Comparison of ENCODE assay signal across 7 cellular contexts in genomic region chr3:184381261-184382224, GRCh38. TPM values are rescaled to one million over a fixed set of nuclear protein-coding genes. Genes with fewer than 3 reads are reported as not detected.
DNase-seq lines count a peak whose midpoint lies in the region; ATAC-seq and TF ChIP-seq lines count a peak whose summit lies in the region.
"Had no signal": no experiment of that assay in that cellular context is flagged by ENCODE, and none has a peak within 500 bp of the region (broad histone marks: within the 10 kb centered on the region; RNA-seq: fewer than 3 reads in every experiment).

No MANE protein-coding gene starts in this region.

- peaks cover 45% of the 10 kb centered on the region for H3K27me3 ChIP-seq in H7 (ENCODE audit: control insufficient read depth, insufficient read depth, low read length)

- no peak for TF ChIP-seq CTCF in coronary artery (IDR thresholded peaks at IDR 0.05)
- no peak for TF ChIP-seq CTCF in nephron progenitor cell (IDR thresholded peaks at IDR 0.05)

- ATAC-seq in HG03520 (IDR thresholded peaks at IDR 0.05; ENCODE audit: unreplicated experiment) (no peak), HG02571 (IDR thresholded peaks at IDR 0.05; ENCODE audit: unreplicated experiment) (no peak)

- H3K9me3 Mint-ChIP-seq in nephron progenitor cell: no peaks in the 10 kb centered on the region

- peak; percentile 89 for DNase-seq in H7
- no peak for DNase-seq in coronary artery (ENCODE audit: low spot score)
- DNase-seq in nephron progenitor cell: peak; percentile 47
- DNase-seq in DMS53 (lab: John Stamatoyannopoulos, UW): no peak

- H3K27me3 Mint-ChIP-seq in nephron progenitor cell (ENCODE audit: low read depth, poor library complexity): peaks cover 43% of the 10 kb centered on the region

- no peaks in the 10 kb centered on the region for H3K36me3 Mint-ChIP-seq in nephron progenitor cell (ENCODE audit: low read depth)

- peak overlapping the region; percentile 18 to 90 for H3K27ac ChIP-seq in coronary artery
- H3K27ac ChIP-seq: HL-60 had no signal

- H3K4me1 Mint-ChIP-seq in nephron progenitor cell: peaks cover 30% of the 10 kb centered on the region

- H3K4me3 Mint-ChIP-seq in nephron progenitor cell: peak overlapping the region; percentile 78

- no peaks in the 10 kb centered on the region for H3K36me3 ChIP-seq in H7 (replicated peaks; ENCODE audit: control insufficient read depth, insufficient read depth, low read length)

- H3K27ac Mint-ChIP-seq in nephron progenitor cell: no peak overlapping the region

- H3K4me3 ChIP-seq in H7 (ENCODE audit: insufficient read depth, low read depth, low read length) (peak overlapping the region; percentile 43), coronary artery (peak overlapping the region; percentile 94)

RNA-seq across cellular contexts. Expression of gene CHRD, which starts 1.7 kb away (rescaled TPM):
- 4.5 and 10.5 TPM in 2 replicates for total RNA-seq in H7 (2014; rRNA removed; shearing (Covaris generic))

RNA-seq across cellular contexts. Expression of gene THPO, which starts 3.5 kb away (rescaled TPM):
- 0.80 and 1.3 TPM in 2 replicates for total RNA-seq in H7 (2014; rRNA removed; shearing (Covaris generic))

RNA-seq across cellular contexts. Expression of gene POLR2H, which starts 20.0 kb away (rescaled TPM):
- total RNA-seq in H7 (2014; rRNA removed; shearing (Covaris generic)): 92.8 and 100 TPM in 2 replicates

RNA-seq across cellular contexts. Expression of gene CLCN2, which starts 20.1 kb away (rescaled TPM):
- total RNA-seq in H7 (2014; rRNA removed; shearing (Covaris generic)): 17.1 and 22.3 TPM in 2 replicates

RNA-seq across cellular contexts. Expression of gene FAM131A, which starts 44.1 kb away (rescaled TPM):
- total RNA-seq in H7 (2014; rRNA removed; shearing (Covaris generic)): 36.9 and 41.1 TPM in 2 replicates

Comparison
In these comparisons a context has a peak if more than half of its experiments do, and no peak if none do; other contexts are left out.
1. DNase-seq: peak in H7 (single experiment) and nephron progenitor cell (single experiment); none in coronary artery (single experiment) and DMS53 (single experiment).